ENCODE assay signal across 1 cellular context in genomic region chr18:26090130-26091046, GRCh38.
TF ChIP-seq lines count a peak whose summit lies in the region.

SS18 (minus strand) TSS chr18:26090613; CDS start chr18:26090569, 44 bp downstream.

TF ChIP-seq in IMR-90, 13 proteins besides CTCF, POLR2A, EP300 and RAD21 (continued from another document):
- no peak for TF ChIP-seq ELK1 (IDR thresholded peaks at IDR 0.05; ENCODE audit: borderline replicate concordance, low read depth, low read length)
- TF ChIP-seq FOS (IDR thresholded peaks at IDR 0.05; ENCODE audit: low read depth, low read length) = no peak
- peak; percentile 96; the same call in 1 of the 2 replicates for TF ChIP-seq CHD1 (IDR thresholded peaks at IDR 0.05; ENCODE audit: low read depth, low read length)
- no peak for TF ChIP-seq RCOR1 (IDR thresholded peaks at IDR 0.05; ENCODE audit: insufficient replicate concordance, low read length)
TF ChIP-seq in IMR-90: peak in this region for 5.
